In the genomic region with DNA sequence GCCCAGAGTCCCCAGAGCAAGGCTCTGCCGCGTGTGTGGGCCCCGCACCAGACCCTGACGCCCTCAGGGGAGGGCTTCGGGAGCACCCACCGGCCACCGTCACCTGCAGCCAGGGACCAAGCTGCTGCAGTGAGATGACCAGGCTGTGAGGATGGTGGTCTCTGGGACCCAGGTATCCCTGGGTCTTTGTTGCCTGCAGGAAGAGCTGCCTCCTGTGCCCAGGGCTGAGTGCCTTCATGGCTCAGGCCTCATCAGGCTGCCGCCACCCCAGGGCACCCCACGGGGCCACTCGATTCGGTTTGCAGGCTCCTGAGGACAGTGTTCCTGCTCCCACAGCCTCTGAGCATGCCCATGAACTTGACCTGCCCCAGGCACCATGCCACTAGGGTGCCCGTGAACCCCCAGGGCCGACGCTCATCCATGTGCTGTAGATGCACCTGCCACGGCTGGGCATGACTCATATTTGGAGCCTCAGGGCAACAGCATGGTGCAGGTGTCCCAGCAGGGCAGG, we compare ENCODE assay signal across 14 cellular contexts.
DNase-seq lines count a peak whose midpoint lies in the region; ATAC-seq and TF ChIP-seq lines count a peak whose summit lies in the region.
"Had no signal": no experiment of that assay in that cellular context is flagged by ENCODE, and none has a peak within 500 bp of the region (broad histone marks: within the 10 kb centered on the region; RNA-seq: fewer than 3 reads in every experiment).

No MANE protein-coding gene starts in this region.

- no peak for ATAC-seq in PC-3
- ATAC-seq in HG03196 (IDR thresholded peaks at IDR 0.05; ENCODE audit: unreplicated experiment) = no peak
- ATAC-seq: naive thymus-derived CD4-positive, alpha-beta T cell had no signal

- no peaks in the 10 kb centered on the region for H3K9me2 ChIP-seq in PC-3 (replicated peaks; ENCODE audit: low read length)
- H3K9me2 ChIP-seq: SK-N-SH had no signal

- no peaks in the 10 kb centered on the region for H3K9me3 ChIP-seq in BLaER1
- no peaks in the 10 kb centered on the region for H3K9me3 ChIP-seq in CD4-positive, alpha-beta memory T cell (ENCODE audit: control insufficient read depth in 1 of 2, low read length in 2 of 2)
- no peaks in the 10 kb centered on the region for H3K9me3 ChIP-seq in PC-3 (ENCODE audit: low read length)
- H3K9me3 ChIP-seq: left ventricle myocardium inferior, SK-N-SH had no signal

- no peaks in the 10 kb centered on the region for H3K27me3 Mint-ChIP-seq in CD4-positive, alpha-beta memory T cell
- H3K27me3 Mint-ChIP-seq: naive thymus-derived CD4-positive, alpha-beta T cell had no signal

- peak overlapping the region in 7 of 8 donors; percentile 22 to 93 (median 71) for H3K4me3 Mint-ChIP-seq in CD4-positive, alpha-beta memory T cell
- H3K4me3 Mint-ChIP-seq: type B pancreatic cell had no signal

- H3K27ac ChIP-seq in BLaER1 (peak overlapping the region; percentile 91), PC-3 (ENCODE audit: low read length) (no peak overlapping the region), dorsolateral prefrontal cortex (peak overlapping the region in 57 of 59 donors; percentile 15 to 99 (median 95))
- no peak overlapping the region for H3K27ac ChIP-seq in CD4-positive, alpha-beta memory T cell (ENCODE audit: low read depth, low read length)
- H3K27ac ChIP-seq: VCaP had no signal

- no peak overlapping the region for H2AFZ ChIP-seq in PC-3 (ENCODE audit: low read length)

- no TSS peak for BruUV-seq in PC-3 (replicated peaks; lab: Mats Ljungman, UMichigan)

- CTCF ChIA-PET in CD4-positive, alpha-beta memory T cell (lab: Charles Lee; ENCODE audit: partially characterized antibody) = interaction anchor here (1.0 kb wide), 1 partner anchor 401 kb away, joined by 3 read pairs; no protein-coding TSS in a partner anchor
- CTCF ChIA-PET in PC-3 (lab: Charles Lee) = no interaction called here

- H4K20me1 ChIP-seq in BLaER1 (peaks cover 66% of the 10 kb centered on the region), PC-3 (ENCODE audit: low read length) (no peaks in the 10 kb centered on the region)

- peak overlapping the region; percentile 97 for H3K4me2 ChIP-seq in BLaER1
- H3K4me2 ChIP-seq in PC-3 (ENCODE audit: low read length) = no peak overlapping the region
- H3K4me2 ChIP-seq: SK-N-SH had no signal

- H3F3A ChIP-seq in PC-3 (ENCODE audit: low read length, unreplicated experiment) = no peaks in the 10 kb centered on the region

- H3K9ac ChIP-seq in BLaER1 = peak overlapping the region; percentile 87
- H3K9ac ChIP-seq in PC-3 (ENCODE audit: low read length) = no peak overlapping the region
- H3K9ac ChIP-seq: SK-N-SH had no signal

- peak overlapping the region in 6 of 7 donors; percentile 70 to 94 (median 90) for H3K27ac Mint-ChIP-seq in CD4-positive, alpha-beta memory T cell
- H3K27ac Mint-ChIP-seq: type B pancreatic cell had no signal

- peaks cover 74% of the 10 kb centered on the region for H3K4me1 ChIP-seq in BLaER1
- H3K4me1 ChIP-seq in CD4-positive, alpha-beta memory T cell (ENCODE audit: insufficient read depth, low read length) = peaks cover 57% of the 10 kb centered on the region
- no peaks in the 10 kb centered on the region; the same call in 1 of the 2 replicates for H3K4me1 ChIP-seq in PC-3 (ENCODE audit: insufficient read depth, low read length)

- no peaks in the 10 kb centered on the region for H3K27me3 ChIP-seq in BLaER1
- no peaks in the 10 kb centered on the region for H3K27me3 ChIP-seq in CD4-positive, alpha-beta memory T cell (ENCODE audit: insufficient read depth, low read length)
- peaks cover 70% of the 10 kb centered on the region for H3K27me3 ChIP-seq in PC-3 (ENCODE audit: low read length)
- H3K27me3 ChIP-seq in dorsolateral prefrontal cortex = no peaks in the 10 kb centered on the region

- TF ChIP-seq CTCF in PC-3 (conservative IDR thresholded peaks at IDR 0.05; ENCODE audit: low read depth, low read length) (no peak), dorsolateral prefrontal cortex (IDR thresholded peaks at IDR 0.05 in 54 of 56, conservative IDR thresholded peaks at IDR 0.05 in 2 of 56; ENCODE audit: low read depth in 1 of 56, partially characterized antibody in 56 of 56) (no peak)

- no peak for DNase-seq in CD4-positive, alpha-beta memory T cell
- peak; percentile 25 for DNase-seq in PC-3
- DNase-seq in dorsolateral prefrontal cortex = no peak
- DNase-seq in SW 1271 (lab: John Stamatoyannopoulos, UW) = no peak
- no peak for DNase-seq in SW480 (ENCODE audit: low spot score)
- no peak for DNase-seq in DMS79 (lab: John Stamatoyannopoulos, UW)
- DNase-seq: left ventricle myocardium inferior, NCI-H1092 treated with DMSO at 0.1 percent for 48 hours, SK-N-SH had no signal

- H3K36me3 Mint-ChIP-seq in CD4-positive, alpha-beta memory T cell = peaks cover 0 to 5% of the 10 kb centered on the region in 2 donors
- H3K36me3 Mint-ChIP-seq: type B pancreatic cell had no signal

- H3K9me3 Mint-ChIP-seq in CD4-positive, alpha-beta memory T cell = no peaks in the 10 kb centered on the region
- H3K9me3 Mint-ChIP-seq: naive thymus-derived CD4-positive, alpha-beta T cell; type B pancreatic cell had no signal

- H3K4me1 Mint-ChIP-seq in CD4-positive, alpha-beta memory T cell = peaks cover 52 to 59% (median 55%) of the 10 kb centered on the region in 4 donors

- intact Hi-C loops in CD4-positive, alpha-beta memory T cell (cut with micrococcal nuclease) = no loop called here
- intact Hi-C loops in PC-3 (cut with micrococcal nuclease) (no loop called here), dorsolateral prefrontal cortex (cut with DNase I) (loop anchor here in 1 of 2 donors (10.0 kb wide), 2 partner anchors 162 to 252 kb away; no protein-coding TSS in a partner anchor)

- no peaks in the 10 kb centered on the region for H3K79me2 ChIP-seq in PC-3 (ENCODE audit: low read length)

- peaks cover 21% of the 10 kb centered on the region for H3K36me3 ChIP-seq in BLaER1
- no peaks in the 10 kb centered on the region for H3K36me3 ChIP-seq in CD4-positive, alpha-beta memory T cell (ENCODE audit: insufficient read depth, low read length)
- H3K36me3 ChIP-seq in PC-3 (ENCODE audit: low read depth, low read length) = no peaks in the 10 kb centered on the region

- POLR2A ChIA-PET in CD4-positive, alpha-beta memory T cell (lab: Charles Lee; ENCODE audit: partially characterized antibody) = no interaction called here
- POLR2A ChIA-PET in PC-3 (lab: Charles Lee; ENCODE audit: unreplicated experiment) = no interaction called here

- H3K4me3 ChIP-seq in BLaER1 (peak overlapping the region; percentile 84), PC-3 (ENCODE audit: low read length) (no peak overlapping the region), dorsolateral prefrontal cortex (peak overlapping the region in 32 of 59 donors; percentile 19 to 78 (median 68))
- H3K4me3 ChIP-seq in CD4-positive, alpha-beta memory T cell (ENCODE audit: low read length in 2 of 2) = no peak overlapping the region
- H3K4me3 ChIP-seq: left ventricle myocardium inferior had no signal

Comparison
In these comparisons a context has a peak if more than half of its experiments do, and no peak if none do; other contexts are left out.
1. H3K27ac ChIP-seq: peak in BLaER1 (single experiment) and dorsolateral prefrontal cortex (57 of 59); none in CD4-positive, alpha-beta memory T cell (single experiment) and PC-3 (single experiment).
2. H3K4me3 ChIP-seq: peak in BLaER1 (single experiment) and dorsolateral prefrontal cortex (32 of 59); none in CD4-positive, alpha-beta memory T cell (0 of 2) and PC-3 (single experiment).